ENCODE assay signal across 27 cellular contexts in the genomic region with DNA sequence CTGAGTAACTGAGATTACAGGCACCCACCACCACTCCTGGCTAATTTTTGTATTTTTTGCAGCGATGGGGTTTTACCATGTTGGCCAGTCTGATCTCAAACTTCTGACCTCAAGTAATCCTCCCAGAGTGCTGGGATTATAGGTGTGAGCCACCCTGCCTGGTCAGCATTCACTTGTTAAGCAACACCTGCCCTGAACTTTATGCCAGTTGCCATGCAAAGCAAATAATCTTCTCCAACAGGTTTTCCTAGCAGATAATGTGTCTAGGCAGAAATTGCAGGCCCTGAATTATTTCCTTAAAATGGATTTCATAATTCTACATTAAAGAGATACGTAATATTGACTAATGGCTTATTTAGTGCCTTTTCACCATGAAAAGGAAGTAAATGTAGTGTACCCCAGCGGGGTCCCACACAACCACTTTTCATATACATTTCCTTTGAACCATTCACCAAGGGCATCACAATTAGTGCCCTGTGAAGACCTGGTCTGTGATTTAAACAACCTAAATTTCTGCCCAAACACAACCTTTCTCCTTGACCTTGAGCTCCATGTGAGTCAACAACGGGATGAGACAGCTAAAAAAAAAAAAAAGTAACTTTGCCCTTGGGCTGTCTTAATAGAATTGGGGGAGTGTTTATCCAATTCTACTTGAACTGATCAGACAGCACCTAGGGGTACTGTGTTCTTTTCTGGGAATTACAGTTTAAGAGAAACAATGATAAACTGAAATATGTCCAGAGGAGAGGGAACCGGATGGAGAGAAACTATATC.
"Had no signal": no experiment of that assay in that cellular context is flagged by ENCODE, and none has a peak within 500 bp of the region (broad histone marks: within the 10 kb centered on the region; RNA-seq: fewer than 3 reads in every experiment).

No MANE protein-coding gene starts in this region.

- H3K9me3 ChIP-seq: left lung, stomach, transverse colon, uterus had no signal

- H3K4me1 ChIP-seq: left lung, stomach, transverse colon, uterus had no signal

- H3K4me1 Mint-ChIP-seq: activated B cell treated with CpG ODN at 0.5 μM for 24 hours; activated naive CD8-positive, alpha-beta T cell treated with anti-CD3 and anti-CD28 coated beads, Interleukin-2, amount 10 ng/mL, durations not matched to agents 7 days and 5 days; stimulated activated memory B cell treated with anti-CD40 and anti-IgM and Interleukin-4, amounts not matched to agents 10 μg/mL and 1 μg/mL and 100 μg/mL, for 72 hours had no signal

- H3K4me3 Mint-ChIP-seq: activated B cell treated with CpG ODN at 0.5 μM for 24 hours; activated naive CD4-positive, alpha-beta T cell treated with anti-CD3 and anti-CD28 coated beads for 36 hours; activated naive CD8-positive, alpha-beta T cell treated with anti-CD3 and anti-CD28 coated beads, Interleukin-2, amount 10 ng/mL, durations not matched to agents 7 days and 5 days; naive B cell; neural crest cell; stimulated activated memory B cell treated with anti-CD40 and anti-IgM and Interleukin-4, amounts not matched to agents 10 μg/mL and 1 μg/mL and 100 μg/mL, for 72 hours; T-helper 1 cell treated with Interleukin-12 subunit alpha and Interleukin-12 subunit beta and Interleukin-4 antibody, amounts not matched to agents 30 μg/mL and 1 μg/mL, for 36 hours had no signal

- DNase-seq: activated B cell treated with CpG ODN at 0.5 μM for 24 hours; activated CD4-positive, alpha-beta T cell treated with anti-CD3 and anti-CD28 coated beads for 4 hours; activated CD4-positive, alpha-beta T cell treated with anti-CD3 and anti-CD28 coated beads, Interleukin-2, amount 50 U/mL, for 48 hours; activated CD8-positive, alpha-beta memory T cell treated with anti-CD3 and anti-CD28 coated beads, Interleukin-2, amount 50 U/mL, for 48 hours; activated effector memory CD4-positive, alpha-beta T cell treated with Interleukin-2 at 50 U/mL for 16 hours; activated naive CD4-positive, alpha-beta T cell treated with anti-CD3 and anti-CD28 coated beads for 36 hours; activated naive CD8-positive, alpha-beta T cell treated with anti-CD3 and anti-CD28 coated beads, Interleukin-2, amount 10 ng/mL, durations not matched to agents 7 days and 5 days; activated T-cell treated with anti-CD3 and anti-CD28 coated beads, Interleukin-2, amount 50 U/mL, for 48 hours; amygdala; cortex of kidney; glutamatergic neuron; hypothalamus; left lung; naive B cell; stimulated activated CD4-positive, alpha-beta T cell treated with anti-CD3 and anti-CD28 coated beads, Interleukin-15, amount 100 ng/mL, for 24 hours; stomach; T1000; transverse colon; uterus had no signal

- H3K9me3 Mint-ChIP-seq: activated B cell treated with CpG ODN at 0.5 μM for 24 hours; activated naive CD4-positive, alpha-beta T cell treated with anti-CD3 and anti-CD28 coated beads for 36 hours; activated naive CD8-positive, alpha-beta T cell treated with anti-CD3 and anti-CD28 coated beads, Interleukin-2, amount 10 ng/mL, durations not matched to agents 7 days and 5 days; T-helper 1 cell treated with Interleukin-12 subunit alpha and Interleukin-12 subunit beta and Interleukin-4 antibody, amounts not matched to agents 30 μg/mL and 1 μg/mL, for 36 hours had no signal

- H3K27ac ChIP-seq: left lung, stomach, transverse colon, uterus had no signal

- H3K27me3 ChIP-seq: transverse colon, uterus had no signal

- H3K27ac Mint-ChIP-seq: activated B cell treated with CpG ODN at 0.5 μM for 24 hours; activated naive CD4-positive, alpha-beta T cell treated with anti-CD3 and anti-CD28 coated beads for 36 hours; activated naive CD8-positive, alpha-beta T cell treated with anti-CD3 and anti-CD28 coated beads, Interleukin-2, amount 10 ng/mL, durations not matched to agents 7 days and 5 days; naive B cell; stimulated activated memory B cell treated with anti-CD40 and anti-IgM and Interleukin-4, amounts not matched to agents 10 μg/mL and 1 μg/mL and 100 μg/mL, for 72 hours; T-helper 1 cell treated with Interleukin-12 subunit alpha and Interleukin-12 subunit beta and Interleukin-4 antibody, amounts not matched to agents 30 μg/mL and 1 μg/mL, for 36 hours had no signal

- H3K4me2 ChIP-seq: smooth muscle cell had no signal

- H3K36me3 ChIP-seq: left lung, stomach, transverse colon, uterus had no signal

- ATAC-seq: left lung; sciatic nerve; stimulated activated memory B cell treated with anti-CD40 and anti-IgM and Interleukin-4, amounts not matched to agents 10 μg/mL and 1 μg/mL and 100 μg/mL, for 72 hours had no signal

- H3K36me3 Mint-ChIP-seq: activated naive CD8-positive, alpha-beta T cell treated with anti-CD3 and anti-CD28 coated beads, Interleukin-2, amount 10 ng/mL, durations not matched to agents 7 days and 5 days; naive B cell; stimulated activated memory B cell treated with anti-CD40 and anti-IgM and Interleukin-4, amounts not matched to agents 10 μg/mL and 1 μg/mL and 100 μg/mL, for 72 hours had no signal

- FAIRE-seq: frontal cortex, keratinocyte had no signal

- H3K4me3 ChIP-seq: left lung, lung, smooth muscle cell, stomach, transverse colon, uterus had no signal
